Comparison of ENCODE assay signal across 15 cellular contexts in the genomic region with DNA sequence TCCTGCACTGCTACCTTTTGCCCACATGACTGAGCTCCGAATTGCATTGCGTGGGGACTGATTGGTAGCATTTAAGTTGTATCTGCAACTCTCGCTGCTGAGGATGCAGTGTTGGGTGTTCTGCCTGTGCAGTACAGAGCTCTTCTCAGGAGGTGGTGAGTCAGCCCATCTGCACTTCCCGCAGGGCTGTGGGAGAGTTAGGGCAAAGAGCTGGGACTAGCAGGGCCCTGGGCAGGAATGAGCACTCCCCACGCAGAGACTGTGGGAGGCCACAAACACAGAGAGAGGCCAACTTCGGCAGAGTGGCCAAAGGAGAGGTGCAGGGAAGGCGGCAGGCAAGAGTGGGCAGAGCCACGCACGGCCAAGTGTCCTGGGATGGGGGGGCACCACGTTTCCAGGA.
DNase-seq lines count a peak whose midpoint lies in the region; TF ChIP-seq lines count a peak whose summit lies in the region.
"Had no signal": no experiment of that assay in that cellular context is flagged by ENCODE, and none has a peak within 500 bp of the region (broad histone marks: within the 10 kb centered on the region; RNA-seq: fewer than 3 reads in every experiment).

No MANE protein-coding gene starts in this region.

- POLR2A ChIA-PET in AG04450 (lab: Yijun Ruan, JAX) = no interaction called here

- CTCF ChIA-PET in AG04450 (lab: Charles Lee) = no interaction called here

- H3K9ac ChIP-seq in Karpas-422 (ENCODE audit: low read length) = no peak overlapping the region

- H3K27me3 Mint-ChIP-seq in chondrocyte (ENCODE audit: low read depth) = no peaks in the 10 kb centered on the region

- H3K79me2 ChIP-seq in Karpas-422 (ENCODE audit: low read length) = no peaks in the 10 kb centered on the region

- H4K20me1 ChIP-seq in Karpas-422 (ENCODE audit: insufficient read depth, low read depth, low read length) = no peaks in the 10 kb centered on the region

- H3K4me1 Mint-ChIP-seq in chondrocyte (ENCODE audit: low read depth) = peaks cover 26% of the 10 kb centered on the region
- H3K4me1 Mint-ChIP-seq: T-cell had no signal

- no peak overlapping the region for H2AFZ ChIP-seq in Karpas-422 (ENCODE audit: low read length)

- H3K27ac Mint-ChIP-seq in chondrocyte (ENCODE audit: unreplicated experiment) = peak overlapping the region; percentile 67
- H3K27ac Mint-ChIP-seq: activated CD4-positive, alpha-beta memory T cell treated with anti-CD3 and anti-CD28 coated beads for 36 hours; T-cell had no signal

- H3K27me3 ChIP-seq in AG04450 (ENCODE audit: control insufficient read depth, insufficient read depth, low read length) (no peaks in the 10 kb centered on the region), Karpas-422 (ENCODE audit: low read length) (no peaks in the 10 kb centered on the region)
- H3K27me3 ChIP-seq: upper lobe of right lung had no signal

- H3K27ac ChIP-seq in AG04450 (ENCODE audit: low read depth, low read length) (no peak overlapping the region), Karpas-422 (ENCODE audit: low read length) (no peak overlapping the region)
- H3K27ac ChIP-seq: upper lobe of right lung had no signal

- H3K9me2 ChIP-seq in Karpas-422 (replicated peaks; ENCODE audit: insufficient read depth, low read length) = no peaks in the 10 kb centered on the region

- DNase-seq in AG04450 (ENCODE audit: low read depth, low spot score) (peak; percentile 65), LHCN-M2 (ENCODE audit: low read depth) (peak; percentile 60), chondrocyte (ENCODE audit: low spot score) (no peak), kidney tubule cell (ENCODE audit: low spot score) (peak; percentile 55), Karpas-422 (no peak), KG1 (lab: John Stamatoyannopoulos, UW) (no peak), SW 1271 (lab: John Stamatoyannopoulos, UW) (no peak), NCI-H2029 treated with DMSO at 0.1 percent for 48 hours (lab: John Stamatoyannopoulos, UW) (no peak)
- DNase-seq: activated CD4-positive, alpha-beta memory T cell treated with anti-CD3 and anti-CD28 coated beads for 36 hours; activated naive CD4-positive, alpha-beta T cell; GF-D8; NCI-H1694 treated with DMSO at 0.1 percent for 48 hours; right cardiac atrium; T-cell; upper lobe of right lung had no signal

- no peak overlapping the region for H3K4me3 ChIP-seq in AG04450 (ENCODE audit: low read depth, low read length)
- no peak overlapping the region for H3K4me3 ChIP-seq in Karpas-422 (ENCODE audit: low read length)
- H3K4me3 ChIP-seq: upper lobe of right lung had no signal

- no peak overlapping the region for H3K4me2 ChIP-seq in Karpas-422 (ENCODE audit: low read depth, low read length, poor library complexity, severe bottlenecking)

- H3K9me3 ChIP-seq in AG04450 (ENCODE audit: control insufficient read depth, insufficient read depth, low read length) (no peaks in the 10 kb centered on the region; the same call in 1 of the 2 replicates), Karpas-422 (ENCODE audit: low read length) (no peaks in the 10 kb centered on the region)
- H3K9me3 ChIP-seq: upper lobe of right lung had no signal

- H3K4me1 ChIP-seq in Karpas-422 (ENCODE audit: low read length) = peaks cover 5% of the 10 kb centered on the region; the same call in 1 of the 2 replicates
- H3K4me1 ChIP-seq: upper lobe of right lung had no signal

- TF ChIP-seq CTCF in AG04450 (IDR thresholded peaks at IDR 0.05; ENCODE audit: low read depth, low read length) (no peak), chondrocyte (IDR thresholded peaks at IDR 0.05) (no peak)

- no peaks in the 10 kb centered on the region for H3K36me3 Mint-ChIP-seq in chondrocyte (ENCODE audit: low read depth)
- H3K36me3 Mint-ChIP-seq: activated CD4-positive, alpha-beta memory T cell treated with anti-CD3 and anti-CD28 coated beads for 36 hours; T-cell had no signal

- no peaks in the 10 kb centered on the region for H3K9me3 Mint-ChIP-seq in chondrocyte (ENCODE audit: low read depth)
- H3K9me3 Mint-ChIP-seq: activated CD4-positive, alpha-beta memory T cell treated with anti-CD3 and anti-CD28 coated beads for 36 hours; T-cell had no signal

- H3K4me3 Mint-ChIP-seq in chondrocyte (ENCODE audit: unreplicated experiment) = no peak overlapping the region
- H3K4me3 Mint-ChIP-seq: activated CD4-positive, alpha-beta memory T cell treated with anti-CD3 and anti-CD28 coated beads for 36 hours; T-cell had no signal

- no peaks in the 10 kb centered on the region for H3K36me3 ChIP-seq in Karpas-422 (ENCODE audit: insufficient read depth, low read length)
- H3K36me3 ChIP-seq: upper lobe of right lung had no signal

Comparison
In these comparisons a context has a peak if more than half of its experiments do, and no peak if none do; other contexts are left out.
1. DNase-seq: peak in AG04450 (single experiment), LHCN-M2 (single experiment) and kidney tubule cell (single experiment); none in chondrocyte (single experiment), Karpas-422 (single experiment), KG1 (single experiment), SW 1271 (0 of 2) and NCI-H2029 treated with DMSO at 0.1 percent for 48 hours (single experiment).